Comparison of ENCODE assay signal across 18 cellular contexts in genomic region chr16:64974381-64974780, GRCh38.
"Had no signal": no experiment of that assay in that cellular context is flagged by ENCODE, and none has a peak within 500 bp of the region (broad histone marks: within the 10 kb centered on the region; RNA-seq: fewer than 3 reads in every experiment).

No MANE protein-coding gene starts in this region.

- H3K9me3 ChIP-seq: esophagus muscularis mucosa, gastroesophageal sphincter, neutrophil, thoracic aorta, transverse colon had no signal

- H3K27me3 ChIP-seq: esophagus muscularis mucosa, gastroesophageal sphincter, neutrophil, transverse colon had no signal

- DNase-seq: effector memory CD8-positive, alpha-beta T cell; immature natural killer cell; left ventricle myocardium superior; natural killer cell; posterior cingulate gyrus; stimulated activated CD4-positive, alpha-beta T cell treated with anti-CD3 and anti-CD28 coated beads, Interleukin-2, amount 100 ng/mL, for 24 hours; stimulated activated CD4-positive, alpha-beta T cell treated with anti-CD3 and anti-CD28 coated beads, Interleukin-4, amount 100 ng/mL, for 4 hours; stimulated activated naive B cell treated with anti-CD40 and anti-IgM and Interleukin-4, amounts not matched to agents 10 μg/mL and 1 μg/mL and 100 μg/mL, for 72 hours; stimulated activated naive CD8-positive, alpha-beta T cell treated with anti-CD3 and anti-CD28 coated beads, Interleukin-15, amount 100 ng/mL, for 72 hours; substantia nigra; transverse colon had no signal

- H3K4me1 Mint-ChIP-seq: immature natural killer cell; natural killer cell; stimulated activated naive B cell treated with anti-CD40 and anti-IgM and Interleukin-4, amounts not matched to agents 10 μg/mL and 1 μg/mL and 100 μg/mL, for 72 hours; stimulated activated naive CD8-positive, alpha-beta T cell treated with anti-CD3 and anti-CD28 coated beads, Interleukin-15, amount 100 ng/mL, for 72 hours had no signal

- H3K4me3 ChIP-seq: esophagus muscularis mucosa, gastroesophageal sphincter, thoracic aorta, transverse colon had no signal

- H3K36me3 Mint-ChIP-seq: immature natural killer cell; natural killer cell; stimulated activated naive B cell treated with anti-CD40 and anti-IgM and Interleukin-4, amounts not matched to agents 10 μg/mL and 1 μg/mL and 100 μg/mL, for 72 hours had no signal

- H3K4me1 ChIP-seq: esophagus muscularis mucosa, gastroesophageal sphincter, transverse colon had no signal

- H3K27ac Mint-ChIP-seq: dendritic cell treated with granulocyte-macrophage colony-stimulating factor and Interleukin-4, amounts not matched to agents 40 ng/mL and 50 ng/mL, for 4 days; effector memory CD8-positive, alpha-beta T cell; immature natural killer cell; natural killer cell; stimulated activated naive B cell treated with anti-CD40 and anti-IgM and Interleukin-4, amounts not matched to agents 10 μg/mL and 1 μg/mL and 100 μg/mL, for 72 hours; stimulated activated naive CD8-positive, alpha-beta T cell treated with anti-CD3 and anti-CD28 coated beads, Interleukin-15, amount 100 ng/mL, for 72 hours had no signal

- H3K27ac ChIP-seq: epithelial cell of prostate, esophagus muscularis mucosa, gastroesophageal sphincter, neutrophil, thoracic aorta, transverse colon had no signal

- H3K27me3 Mint-ChIP-seq: dendritic cell treated with granulocyte-macrophage colony-stimulating factor and Interleukin-4, amounts not matched to agents 40 ng/mL and 50 ng/mL, for 4 days; effector memory CD8-positive, alpha-beta T cell; stimulated activated naive B cell treated with anti-CD40 and anti-IgM and Interleukin-4, amounts not matched to agents 10 μg/mL and 1 μg/mL and 100 μg/mL, for 72 hours; stimulated activated naive CD8-positive, alpha-beta T cell treated with anti-CD3 and anti-CD28 coated beads, Interleukin-15, amount 100 ng/mL, for 72 hours had no signal

- ATAC-seq: effector memory CD8-positive, alpha-beta T cell; gastroesophageal sphincter; left ventricle myocardium superior; natural killer cell; sciatic nerve; stimulated activated naive B cell treated with anti-CD40 and anti-IgM and Interleukin-4, amounts not matched to agents 10 μg/mL and 1 μg/mL and 100 μg/mL, for 72 hours; stimulated activated naive CD8-positive, alpha-beta T cell treated with anti-CD3 and anti-CD28 coated beads, Interleukin-15, amount 100 ng/mL, for 72 hours had no signal

- H3K36me3 ChIP-seq: neutrophil had no signal

- H3K4me3 Mint-ChIP-seq: dendritic cell treated with granulocyte-macrophage colony-stimulating factor and Interleukin-4, amounts not matched to agents 40 ng/mL and 50 ng/mL, for 4 days; effector memory CD8-positive, alpha-beta T cell; immature natural killer cell; natural killer cell; stimulated activated naive B cell treated with anti-CD40 and anti-IgM and Interleukin-4, amounts not matched to agents 10 μg/mL and 1 μg/mL and 100 μg/mL, for 72 hours; stimulated activated naive CD8-positive, alpha-beta T cell treated with anti-CD3 and anti-CD28 coated beads, Interleukin-15, amount 100 ng/mL, for 72 hours had no signal

- H3K9me3 Mint-ChIP-seq: dendritic cell treated with granulocyte-macrophage colony-stimulating factor and Interleukin-4, amounts not matched to agents 40 ng/mL and 50 ng/mL, for 4 days had no signal
